12 cellular contexts compared by ENCODE assay signal in genomic region chr4:168515222-168516011, GRCh38. TPM values are rescaled to one million over a fixed set of nuclear protein-coding genes. Genes with fewer than 3 reads are reported as not detected.
A peak's percentile ranks its signal among the peaks of the same experiment; 100 is the strongest.
DNase-seq lines count a peak whose midpoint lies in the region; ATAC-seq, FAIRE-seq and TF ChIP-seq lines count a peak whose summit lies in the region.
"Had no signal": no experiment of that assay in that cellular context is flagged by ENCODE, and none has a peak within 500 bp of the region (broad histone marks: within the 10 kb centered on the region; RNA-seq: fewer than 3 reads in every experiment).

No MANE protein-coding gene starts in this region.

- DNase-seq in Daoy (ENCODE audit: low read depth) = peak; percentile 69
- DNase-seq in NCI-H1694 (lab: John Stamatoyannopoulos, UW) = peak; percentile 13
- peak; percentile 42 for DNase-seq in bronchial epithelial cell (ENCODE audit: low read depth)
- DNase-seq in left lobe of liver (ENCODE audit: low spot score) = peak; percentile 55
- DNase-seq in HAP-1 (ENCODE audit: low spot score in 2 of 2) = no peak
- DNase-seq in medulla oblongata (ENCODE audit: extremely low spot score) = no peak
- DNase-seq: activated naive CD4-positive, alpha-beta T cell treated with anti-CD3 and anti-CD28 coated beads, Interleukin-2, amount 10 ng/mL, durations not matched to agents 7 days and 5 days; kidney glomerular epithelial cell; naive B cell; testis had no signal

- H3K36me3 ChIP-seq in bronchial epithelial cell (ENCODE audit: control insufficient read depth, insufficient read depth, low read length) (no peaks in the 10 kb centered on the region), HAP-1 (replicated peaks) (no peaks in the 10 kb centered on the region)

- H3K4me1 ChIP-seq in HAP-1 = no peaks in the 10 kb centered on the region
- H3K4me1 ChIP-seq: testis had no signal

- peak; percentile 70 for FAIRE-seq in bronchial epithelial cell (lab: Jason Lieb, UNC)

- ATAC-seq in left lobe of liver (peak; percentile 79), GM21515 (IDR thresholded peaks at IDR 0.05; ENCODE audit: unreplicated experiment) (no peak), GM19463 (IDR thresholded peaks at IDR 0.05; ENCODE audit: unreplicated experiment) (no peak)

- TF ChIP-seq CTCF in bronchial epithelial cell (IDR thresholded peaks at IDR 0.05; ENCODE audit: insufficient read depth, low read length, severe bottlenecking) = no peak

- H3K9me3 ChIP-seq in HAP-1 = no peaks in the 10 kb centered on the region
- H3K9me3 ChIP-seq: testis had no signal

- H3K27me3 ChIP-seq in bronchial epithelial cell (ENCODE audit: control insufficient read depth, insufficient read depth, low read length) (no peaks in the 10 kb centered on the region), HAP-1 (ENCODE audit: low read depth) (no peaks in the 10 kb centered on the region)
- H3K27me3 ChIP-seq: testis had no signal

- H3K4me3 ChIP-seq in bronchial epithelial cell (ENCODE audit: low read depth, low read length) = no peak overlapping the region
- H3K4me3 ChIP-seq in HAP-1 = no peak overlapping the region
- H3K4me3 ChIP-seq: testis had no signal

- in situ Hi-C loops in HAP-1 (cut with MboI; ENCODE audit: low sequenced_read_pairs) = no loop called here

RNA-seq across cellular contexts. Expression of gene PALLD, which starts 18.6 kb away (rescaled TPM):
- total RNA-seq in Daoy (2014; rRNA removed; shearing (Covaris generic)) = 36.4 and 50.0 TPM in 2 replicates
- 69.2 and 92.7 TPM in 2 replicates for total RNA-seq in bronchial epithelial cell
- total RNA-seq in left lobe of liver = 8.9 TPM

RNA-seq across cellular contexts. Expression of gene DDX60L, which starts 35.1 kb away (rescaled TPM):
- 5.2 and 19.3 TPM in 2 replicates for total RNA-seq in Daoy (2014; rRNA removed; shearing (Covaris generic))
- 2.9 and 4.4 TPM in 2 replicates for total RNA-seq in bronchial epithelial cell
- total RNA-seq in left lobe of liver = 9.8 TPM

Comparison
In these comparisons a context has a peak if more than half of its experiments do, and no peak if none do; other contexts are left out.
1. DNase-seq: peak in Daoy (single experiment), NCI-H1694 (single experiment), bronchial epithelial cell (single experiment) and left lobe of liver (single experiment); none in HAP-1 (0 of 2) and medulla oblongata (single experiment).